Comparison of ENCODE assay signal across 8 cellular contexts in genomic region chr2:238239552-238239871, GRCh38.
DNase-seq lines count a peak whose midpoint lies in the region; ATAC-seq and TF ChIP-seq lines count a peak whose summit lies in the region.

No MANE protein-coding gene starts in this region.

- no peak for TF ChIP-seq CTCF in GM13977 (IDR thresholded peaks at IDR 0.05; ENCODE audit: extremely low read depth, insufficient read depth, missing control alignments)

- in situ Hi-C loops in GM13977 (cut with MboI; ENCODE audit: low pct_unique_long_range_greater_than_20kb, low sequenced_read_pairs, unreplicated experiment): no loop called here

- peaks cover 4% of the 10 kb centered on the region for H3K4me1 ChIP-seq in iPS-18a (ENCODE audit: control insufficient read depth, low read depth, low read length)

- H3K9ac ChIP-seq in iPS-18a (ENCODE audit: low read length): no peak overlapping the region

- peak; percentile 2 for ATAC-seq in HG02885 (IDR thresholded peaks at IDR 0.05; ENCODE audit: poor library complexity, unreplicated experiment)
- no peak for ATAC-seq in HG03565 (IDR thresholded peaks at IDR 0.05; ENCODE audit: unreplicated experiment)

- peaks cover 56% of the 10 kb centered on the region for H3K27me3 ChIP-seq in iPS-18a (ENCODE audit: control insufficient read depth, insufficient read depth, low read length)

- H3K36me3 ChIP-seq in iPS-18a (ENCODE audit: control insufficient read depth, low read depth, low read length): no peaks in the 10 kb centered on the region

- DNase-seq in GM13977 (ENCODE audit: low spot score) (peak; percentile 57), NCI-H187 (lab: John Stamatoyannopoulos, UW) (no peak), AG08396 (ENCODE audit: low spot score) (no peak)
- DNase-seq in activated CD4-positive, alpha-beta T cell treated with anti-CD3 and anti-CD28 coated beads, Interleukin-2, amount 50 U/mL, for 1 hour: peak; percentile 27
- peak in 4 of 6 experiments; percentile 49 to 65 (median 60) for DNase-seq in stimulated activated naive CD4-positive, alpha-beta T cell (lab: John Stamatoyannopoulos, UW)

- H3K4me3 ChIP-seq in iPS-18a (ENCODE audit: low read length): peak overlapping the region; percentile 47

- no peak overlapping the region for H3K27ac ChIP-seq in iPS-18a (ENCODE audit: low read length)

- no peaks in the 10 kb centered on the region for H3K9me3 ChIP-seq in iPS-18a (ENCODE audit: control insufficient read depth, low read depth, low read length)

Comparison
In these comparisons a context has a peak if more than half of its experiments do, and no peak if none do; other contexts are left out.
1. DNase-seq: peak in GM13977 (single experiment), activated CD4-positive, alpha-beta T cell treated with anti-CD3 and anti-CD28 coated beads, Interleukin-2, amount 50 U/mL, for 1 hour (single experiment) and stimulated activated naive CD4-positive, alpha-beta T cell (4 of 6); none in NCI-H187 (0 of 2) and AG08396 (single experiment).